Comparison of ENCODE assay signal across 2 cellular contexts in the genomic region with DNA sequence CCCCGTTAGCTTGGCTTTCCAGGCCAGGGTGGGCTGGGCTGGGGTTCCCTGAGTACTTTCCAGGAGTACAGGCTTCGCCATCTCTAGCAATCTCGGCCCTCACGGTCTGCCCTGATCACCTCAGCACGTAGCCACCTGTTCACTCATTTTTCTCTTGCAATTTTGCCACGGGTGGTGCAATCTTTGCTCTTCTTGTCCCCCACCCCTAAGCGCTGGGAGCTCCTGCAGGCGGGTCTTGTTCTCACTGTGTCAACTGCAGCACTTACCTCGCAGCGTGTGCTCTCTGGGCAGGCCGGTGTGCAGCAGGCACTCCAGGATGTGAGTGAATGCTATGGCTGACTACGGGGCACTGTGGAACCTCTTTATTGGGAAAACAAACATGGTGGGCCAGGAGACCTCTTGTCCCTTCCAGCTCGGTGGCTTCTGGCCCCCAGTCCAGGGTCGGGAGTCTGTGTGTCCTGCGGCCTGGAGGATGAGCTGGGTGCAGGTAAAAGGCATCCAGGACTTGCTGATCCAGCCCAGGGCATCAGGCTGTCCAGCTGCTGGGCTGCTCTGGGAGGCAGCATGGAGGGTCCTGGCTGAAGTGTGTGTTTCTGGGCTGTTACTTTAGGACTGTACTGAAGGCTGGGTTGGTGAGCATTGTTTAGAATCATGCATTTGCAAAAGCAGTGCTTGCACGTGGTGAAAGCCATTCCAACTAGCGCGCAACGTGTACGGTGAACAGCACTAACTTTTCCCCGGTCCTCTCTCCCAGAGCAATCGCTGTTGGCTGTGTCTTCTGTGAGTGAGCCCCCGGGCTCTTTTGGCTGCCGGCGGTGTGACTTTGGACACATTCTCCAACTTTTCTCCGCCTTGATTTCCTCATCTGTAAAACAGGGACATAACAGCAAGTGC.
A peak's percentile ranks its signal among the peaks of the same experiment; 100 is the strongest.
TF ChIP-seq lines count a peak whose summit lies in the region.

No MANE protein-coding gene starts in this region.

TF ChIP-seq in HEK293, 187 proteins besides CTCF, POLR2A, EP300 and RAD21:
- TF ChIP-seq ZNF791 (tag by site-specific recombination; IDR thresholded peaks at IDR 0.05) = no peak
- TF ChIP-seq SCRT2 (tag by site-specific recombination; IDR thresholded peaks at IDR 0.05) = peak; percentile 40; the same call in 1 of the 2 replicates

TF ChIP-seq in H1, 55 proteins besides CTCF, POLR2A, EP300 and RAD21:
- TF ChIP-seq NANOG (IDR thresholded peaks at IDR 0.05; ENCODE audit: insufficient read depth, low read depth, low read length, poor library complexity, severe bottlenecking) (no peak), SUZ12 (IDR thresholded peaks at IDR 0.05; ENCODE audit: low read length) (no peak), YY1 (IDR thresholded peaks at IDR 0.05; ENCODE audit: low read depth, low read length) (0 out of 2 replicates have a peak, but pooled peaks have one; percentile 14)
